Comparison of ENCODE assay signal across 8 cellular contexts in the genomic region with DNA sequence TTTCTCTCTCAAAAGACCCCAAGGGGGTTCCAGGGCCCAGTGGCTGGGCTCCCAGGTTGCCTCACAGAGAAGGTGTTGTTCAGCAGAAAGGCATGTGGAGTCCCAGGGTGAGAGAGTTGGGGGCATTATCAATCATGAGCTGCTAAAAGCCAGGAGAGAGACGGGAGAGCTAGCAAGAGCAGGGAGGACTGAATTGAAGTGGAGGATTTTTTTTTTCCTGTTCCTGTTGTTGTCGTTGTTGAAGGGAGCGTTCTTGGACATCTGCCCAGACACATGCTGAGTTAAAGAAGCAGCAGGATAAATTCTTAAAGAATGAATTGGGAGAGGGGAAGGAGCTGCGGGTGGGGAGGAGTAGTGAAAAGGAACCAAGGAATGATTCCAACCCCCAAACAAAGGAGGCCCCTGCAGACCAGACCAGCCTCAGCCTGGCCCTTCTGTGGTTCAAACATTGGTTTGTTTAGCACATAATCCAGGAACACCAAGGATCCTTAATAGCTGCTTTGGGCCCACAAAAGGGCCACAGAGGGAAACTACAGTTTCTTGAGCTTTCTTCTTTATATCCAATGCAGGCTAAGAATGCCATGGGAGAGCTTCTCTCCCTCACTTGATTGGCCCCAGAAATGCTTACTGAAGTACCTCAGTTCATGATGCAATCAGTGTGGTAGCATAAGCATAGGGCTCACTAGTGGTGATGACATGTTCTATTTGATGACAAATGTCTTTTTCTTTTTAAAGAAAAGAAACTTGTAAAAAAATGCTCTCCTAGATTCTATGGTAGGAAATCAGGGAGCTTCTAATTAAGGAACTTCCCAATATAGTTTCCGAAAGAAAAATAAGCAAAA.
DNase-seq lines count a peak whose midpoint lies in the region; ATAC-seq and TF ChIP-seq lines count a peak whose summit lies in the region.

No MANE protein-coding gene starts in this region.

- TF ChIP-seq POLR2A in adrenal gland (IDR thresholded peaks at IDR 0.05) = no peak
- TF ChIP-seq POLR2A in gastrocnemius medialis (IDR thresholded peaks at IDR 0.05) = no peak

- 16 to 24% (median 20%) methylated on average over 5 of the region's 5 CpGs for WGBS in adrenal gland, 4 donors

- H3K4me1 ChIP-seq in adrenal gland (replicated peaks in 1 of 2) (peaks cover 8 to 9% of the 10 kb centered on the region in 2 donors), gastrocnemius medialis (peaks cover 52 to 57% of the 10 kb centered on the region in 2 donors)

- intact Hi-C loops in adrenal gland (cut with DNase I) = no loop called here
- intact Hi-C loops in gastrocnemius medialis (cut with DNase I; ENCODE audit: low total_unique reads) = loop anchor here (5.0 kb wide), 1 partner anchor 66 kb away; no protein-coding TSS in a partner anchor

- peak; percentile 67 for DNase-seq in MG63
- DNase-seq in adrenal gland = peak; percentile 62 to 87 (median 74)
- DNase-seq in hepatic stellate cell (ENCODE audit: low spot score) = peak; percentile 48
- DNase-seq in gastrocnemius medialis = peak; percentile 69 to 80
- DNase-seq in activated T-cell treated with anti-CD3 and anti-CD28 coated beads for 4 hours = no peak
- no peak for DNase-seq in SK-N-DZ (ENCODE audit: low spot score)

- ATAC-seq in gastrocnemius medialis (peak; percentile 81 to 90), GM21529 (IDR thresholded peaks at IDR 0.05; ENCODE audit: unreplicated experiment) (no peak), HG03196 (IDR thresholded peaks at IDR 0.05; ENCODE audit: unreplicated experiment) (no peak)

- in situ Hi-C loops in gastrocnemius medialis (cut with MboI; ENCODE audit: low sequenced_read_pairs in 4 of 4) = no loop called here

- H3K27me3 ChIP-seq in MG63 (no peaks in the 10 kb centered on the region), adrenal gland (no peaks in the 10 kb centered on the region), gastrocnemius medialis (no peaks in the 10 kb centered on the region)

- H3K27ac ChIP-seq in adrenal gland (peak overlapping the region in 1 of 5 donors; percentile 27), gastrocnemius medialis (peak overlapping the region; percentile 69 to 85 (median 74))

- no peaks in the 10 kb centered on the region for H3K36me3 ChIP-seq in MG63
- H3K36me3 ChIP-seq in adrenal gland (replicated peaks in 1 of 2) = no peaks in the 10 kb centered on the region
- H3K36me3 ChIP-seq in gastrocnemius medialis = no peaks in the 10 kb centered on the region

- H3K9me3 ChIP-seq in MG63 (no peaks in the 10 kb centered on the region), adrenal gland (replicated peaks in 1 of 3) (no peaks in the 10 kb centered on the region), gastrocnemius medialis (no peaks in the 10 kb centered on the region)

- H3K4me3 ChIP-seq in MG63 (no peak overlapping the region), adrenal gland (no peak overlapping the region), gastrocnemius medialis (peak overlapping the region in 3 of 4 donors; percentile 0 to 10 (median 6))

- TF ChIP-seq CTCF in adrenal gland (IDR thresholded peaks at IDR 0.05) = no peak
- TF ChIP-seq CTCF in gastrocnemius medialis (IDR thresholded peaks at IDR 0.05 in 4 of 5, conservative IDR thresholded peaks at IDR 0.05 in 1 of 5) = no peak

Comparison
In these comparisons a context has a peak if more than half of its experiments do, and no peak if none do; other contexts are left out.
1. DNase-seq: peak in MG63 (single experiment), adrenal gland (7 of 7), hepatic stellate cell (single experiment) and gastrocnemius medialis (2 of 2); none in activated T-cell treated with anti-CD3 and anti-CD28 coated beads for 4 hours (single experiment) and SK-N-DZ (single experiment).
2. H3K4me3 ChIP-seq: peak in gastrocnemius medialis (3 of 4); none in MG63 (single experiment) and adrenal gland (0 of 4).
3. ATAC-seq: peak in gastrocnemius medialis (2 of 2); none in GM21529 (single experiment) and HG03196 (single experiment).